ENCODE assay signal across 18 cellular contexts in the genomic region with DNA sequence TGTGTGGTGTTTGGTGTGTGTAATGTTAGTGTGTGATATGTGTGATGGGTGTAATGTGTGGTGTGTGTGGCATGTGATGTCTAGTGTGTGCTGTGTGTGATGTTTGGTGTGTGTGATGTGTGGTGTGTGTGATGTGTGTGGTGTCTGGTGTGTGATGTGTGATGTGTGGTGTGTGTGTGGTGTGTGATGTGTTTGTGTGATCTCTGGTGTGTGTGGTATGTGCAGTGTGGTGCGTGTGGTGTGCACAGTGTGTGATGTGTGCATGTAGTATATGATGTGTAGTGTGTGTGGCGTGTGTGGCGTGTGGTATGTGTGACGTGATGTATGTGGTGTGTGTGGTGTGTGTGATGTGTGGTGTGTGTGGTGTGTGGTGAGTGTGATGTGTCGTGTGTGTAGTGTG.
"Had no signal": no experiment of that assay in that cellular context is flagged by ENCODE, and none has a peak within 500 bp of the region (broad histone marks: within the 10 kb centered on the region; RNA-seq: fewer than 3 reads in every experiment).

No MANE protein-coding gene starts in this region.

- H3K4me3 Mint-ChIP-seq: naive thymus-derived CD8-positive, alpha-beta T cell; stimulated activated naive B cell treated with anti-CD40 and anti-IgM and Interleukin-4, amounts not matched to agents 10 μg/mL and 1 μg/mL and 100 μg/mL, for 72 hours; type B pancreatic cell had no signal

- H3K27ac ChIP-seq: dorsolateral prefrontal cortex, heart left ventricle, sigmoid colon, skin epidermis, vagina had no signal

- H3K36me3 ChIP-seq: heart left ventricle, sigmoid colon, vagina had no signal

- DNase-seq: cortex of kidney; dorsolateral prefrontal cortex; effector CD8-positive, alpha-beta T cell; heart left ventricle; hippocampal formation; left colon; left ventricle myocardium superior; naive thymus-derived CD8-positive, alpha-beta T cell; posterior cingulate gyrus; sigmoid colon; stimulated activated CD4-positive, alpha-beta T cell treated with anti-CD3 and anti-CD28 coated beads, Interleukin-2, amount 100 ng/mL, for 24 hours; stimulated activated CD4-positive, alpha-beta T cell treated with anti-CD3 and anti-CD28 coated beads, Interleukin-4, amount 100 ng/mL, for 4 hours; stimulated activated naive B cell treated with anti-CD40 and anti-IgM and Interleukin-4, amounts not matched to agents 10 μg/mL and 1 μg/mL and 100 μg/mL, for 72 hours had no signal

- H3K4me3 ChIP-seq: dorsolateral prefrontal cortex, heart left ventricle, lung, sigmoid colon, skin epidermis, vagina had no signal

- H3K4me1 Mint-ChIP-seq: naive thymus-derived CD8-positive, alpha-beta T cell had no signal

- FAIRE-seq: frontal cortex had no signal

- H3K4me1 ChIP-seq: heart left ventricle, sigmoid colon, vagina had no signal

- H3K36me3 Mint-ChIP-seq: type B pancreatic cell had no signal

- H3K27ac Mint-ChIP-seq: naive thymus-derived CD8-positive, alpha-beta T cell; stimulated activated naive B cell treated with anti-CD40 and anti-IgM and Interleukin-4, amounts not matched to agents 10 μg/mL and 1 μg/mL and 100 μg/mL, for 72 hours; type B pancreatic cell had no signal

- H3K27me3 ChIP-seq: sigmoid colon, vagina had no signal

- ATAC-seq: left colon; left ventricle myocardium superior; naive thymus-derived CD8-positive, alpha-beta T cell; stimulated activated naive B cell treated with anti-CD40 and anti-IgM and Interleukin-4, amounts not matched to agents 10 μg/mL and 1 μg/mL and 100 μg/mL, for 72 hours had no signal

- H3K9me3 ChIP-seq: vagina had no signal
